Comparison of ENCODE assay signal across 22 cellular contexts in the genomic region with DNA sequence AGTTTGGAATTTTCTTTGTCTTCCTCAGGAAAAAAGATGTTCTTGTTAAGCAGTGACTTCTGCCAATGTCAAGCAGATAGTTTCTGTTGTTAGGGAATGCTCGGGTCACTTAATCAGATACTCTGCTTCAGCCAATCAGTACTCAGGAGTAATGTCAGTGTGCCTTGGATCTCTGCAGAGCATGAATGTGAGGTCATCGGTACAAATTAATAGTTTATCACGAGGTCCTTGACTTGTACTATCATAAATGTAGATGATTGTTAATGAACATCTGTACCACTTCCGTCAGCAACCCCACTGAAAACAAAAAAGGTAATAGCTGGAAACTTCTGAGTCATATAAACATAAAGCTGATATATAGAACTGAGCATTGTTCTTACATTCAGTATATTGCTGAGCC.
A peak's percentile ranks its signal among the peaks of the same experiment; 100 is the strongest.
DNase-seq lines count a peak whose midpoint lies in the region; ATAC-seq and TF ChIP-seq lines count a peak whose summit lies in the region.
"Had no signal": no experiment of that assay in that cellular context is flagged by ENCODE, and none has a peak within 500 bp of the region (broad histone marks: within the 10 kb centered on the region; RNA-seq: fewer than 3 reads in every experiment).

No MANE protein-coding gene starts in this region.

- H2AK5ac ChIP-seq in mesenchymal stem cell (ENCODE audit: low read length, severe bottlenecking) = no peak overlapping the region

- H3K4me2 ChIP-seq in mesenchymal stem cell (ENCODE audit: low read length, poor library complexity, severe bottlenecking) = no peak overlapping the region
- H3K4me2 ChIP-seq: A549, BLaER1 had no signal

- H3K4me3 ChIP-seq in esophagus muscularis mucosa = no peak overlapping the region
- H3K4me3 ChIP-seq in mesenchymal stem cell (ENCODE audit: insufficient read depth in 1 of 2, low read depth in 1 of 2, low read length in 2 of 2) = no peak overlapping the region
- H3K4me3 ChIP-seq: A549, BLaER1 had no signal

- H3K27me3 ChIP-seq in esophagus muscularis mucosa (no peaks in the 10 kb centered on the region), mesenchymal stem cell (ENCODE audit: control insufficient read depth in 1 of 2, insufficient read depth in 1 of 2, low read length in 2 of 2) (no peaks in the 10 kb centered on the region)
- H3K27me3 ChIP-seq: BLaER1 had no signal

- no peak overlapping the region for H3K23ac ChIP-seq in mesenchymal stem cell (ENCODE audit: low read length in 2 of 2)

- peaks cover 22% of the 10 kb centered on the region for H3K79me1 ChIP-seq in mesenchymal stem cell (replicated peaks; ENCODE audit: low read length, poor library complexity, severe bottlenecking)

- DNase-seq in COLO829 (ENCODE audit: low spot score) (peak; percentile 30), HCEC 1CT (peak; percentile 16), esophagus muscularis mucosa (ENCODE audit: extremely low spot score) (peak; percentile 60), mesenchymal stem cell (peak; percentile 10), AG20443 (ENCODE audit: low spot score) (no peak)
- DNase-seq: CD4-positive, alpha-beta memory T cell; DMS79; H9; Karpas-422; NCI-H1048; NCI-H1436; NCI-H1930; NCI-H2171; NCI-H526; PC-3; RPMI8226; SIG-M5 had no signal

- H2BK120ac ChIP-seq in mesenchymal stem cell (ENCODE audit: low read depth, low read length) = no peak overlapping the region

- TF ChIP-seq POLR2A in esophagus muscularis mucosa (IDR thresholded peaks at IDR 0.05; ENCODE audit: low read depth) = no peak

- TF ChIP-seq CTCF in esophagus muscularis mucosa (IDR thresholded peaks at IDR 0.05) = no peak

- no peak overlapping the region for H3K14ac ChIP-seq in mesenchymal stem cell (ENCODE audit: low read length in 2 of 2)

- ATAC-seq in HG02870 (IDR thresholded peaks at IDR 0.05; ENCODE audit: unreplicated experiment) (no peak), HG03045 (IDR thresholded peaks at IDR 0.05; ENCODE audit: unreplicated experiment) (no peak)
- ATAC-seq: A549, PC-3 had no signal

- peaks cover 32 to 57% (median 46%) of the 10 kb centered on the region in 4 donors for H3K4me1 ChIP-seq in esophagus muscularis mucosa
- H3K4me1 ChIP-seq in mesenchymal stem cell (ENCODE audit: control insufficient read depth, insufficient read depth, low read depth, low read length) = peaks cover 2% of the 10 kb centered on the region
- H3K4me1 ChIP-seq: A549, BLaER1 had no signal

- H3K9me3 ChIP-seq in esophagus muscularis mucosa (no peaks in the 10 kb centered on the region), mesenchymal stem cell (ENCODE audit: control insufficient read depth, low read length) (no peaks in the 10 kb centered on the region)
- H3K9me3 ChIP-seq: A549, BLaER1 had no signal

- H2BK12ac ChIP-seq in mesenchymal stem cell (ENCODE audit: low read length in 2 of 2) = no peak overlapping the region

- no peak overlapping the region for H4K91ac ChIP-seq in mesenchymal stem cell (ENCODE audit: low read length)

- 61% methylated on average over 4 of the region's 4 CpGs for WGBS in esophagus muscularis mucosa
- 94% methylated on average over 1 of the region's 4 CpGs for WGBS in mesenchymal stem cell

- H2BK15ac ChIP-seq in mesenchymal stem cell (ENCODE audit: low read depth, poor library complexity, severe bottlenecking) = no peak overlapping the region

- no peak overlapping the region for H4K8ac ChIP-seq in mesenchymal stem cell (ENCODE audit: low read length)

- no peak overlapping the region for H3K27ac ChIP-seq in esophagus muscularis mucosa (replicated peaks in 1 of 4)
- no peak overlapping the region for H3K27ac ChIP-seq in mesenchymal stem cell (ENCODE audit: low read length, poor library complexity, severe bottlenecking)
- H3K27ac ChIP-seq: A549, BLaER1, HL-60 had no signal

- no peak overlapping the region for H3K9ac ChIP-seq in mesenchymal stem cell (ENCODE audit: low read length)
- H3K9ac ChIP-seq: BLaER1 had no signal

- no peaks in the 10 kb centered on the region for H3K36me3 ChIP-seq in esophagus muscularis mucosa
- no peaks in the 10 kb centered on the region for H3K36me3 ChIP-seq in mesenchymal stem cell (ENCODE audit: control insufficient read depth in 1 of 2, insufficient read depth in 2 of 2, low read depth in 1 of 2, low read length in 2 of 2)
- H3K36me3 ChIP-seq: BLaER1 had no signal

- TF ChIP-seq EP300 in esophagus muscularis mucosa (IDR thresholded peaks at IDR 0.05) = no peak

- no peak overlapping the region for H3K4ac ChIP-seq in mesenchymal stem cell (ENCODE audit: low read depth in 1 of 2, low read length in 2 of 2)

- intact Hi-C loops in esophagus muscularis mucosa (cut with DNase I) = no loop called here

- no peak overlapping the region for H3K18ac ChIP-seq in mesenchymal stem cell (ENCODE audit: low read depth in 1 of 2, low read length in 2 of 2)

- H2BK5ac ChIP-seq in mesenchymal stem cell (ENCODE audit: low read depth, low read length, poor library complexity, severe bottlenecking) = no peak overlapping the region

- H2AFZ ChIP-seq in mesenchymal stem cell (ENCODE audit: low read depth, low read length) = no peak overlapping the region
